Comparison of ENCODE assay signal across 10 cellular contexts in genomic region chr4:150402968-150403367, GRCh38.
A peak's percentile ranks its signal among the peaks of the same experiment; 100 is the strongest.
DNase-seq lines count a peak whose midpoint lies in the region; ATAC-seq, FAIRE-seq and TF ChIP-seq lines count a peak whose summit lies in the region.
"Had no signal": no experiment of that assay in that cellular context is flagged by ENCODE, and none has a peak within 500 bp of the region (broad histone marks: within the 10 kb centered on the region; RNA-seq: fewer than 3 reads in every experiment).

No MANE protein-coding gene starts in this region.

- H3F3A ChIP-seq in smooth muscle cell (ENCODE audit: low read depth) = no peaks in the 10 kb centered on the region

- CTCF ChIA-PET in activated CD4-positive, alpha-beta T cell treated with anti-CD3 and anti-CD28 coated beads, Interleukin-2, amount 10 ng/mL, durations not matched to agents 7 days and 5 days (lab: Charles Lee) = no interaction called here

- WGBS in prostate gland = 58% methylated on average over 5 of the region's 5 CpGs
- WGBS in smooth muscle cell (ENCODE audit: low lambda C conversion rate) = 73% methylated on average over 5 of the region's 5 CpGs

- H3K4me3 ChIP-seq in prostate gland (no peak overlapping the region), smooth muscle cell (no peak overlapping the region)

- H3K9me3 ChIP-seq in prostate gland (no peaks in the 10 kb centered on the region), smooth muscle cell (replicated peaks; ENCODE audit: low read depth) (no peaks in the 10 kb centered on the region)
- H3K9me3 ChIP-seq: neutrophil had no signal

- H3K27ac Mint-ChIP-seq in activated CD4-positive, alpha-beta T cell treated with anti-CD3 and anti-CD28 coated beads, Interleukin-2, amount 10 ng/mL, durations not matched to agents 7 days and 5 days = no peak overlapping the region

- H3K4me1 Mint-ChIP-seq in activated CD4-positive, alpha-beta T cell treated with anti-CD3 and anti-CD28 coated beads, Interleukin-2, amount 10 ng/mL, durations not matched to agents 7 days and 5 days = no peaks in the 10 kb centered on the region

- intact Hi-C loops in left cardiac atrium (cut with DNase I) (no loop called here), prostate gland (cut with DNase I) (no loop called here)

- no peak overlapping the region for H3K27ac ChIP-seq in prostate gland
- no peak overlapping the region for H3K27ac ChIP-seq in smooth muscle cell (ENCODE audit: low read depth)
- H3K27ac ChIP-seq: neutrophil had no signal

- H3K9me3 Mint-ChIP-seq in activated CD4-positive, alpha-beta T cell treated with anti-CD3 and anti-CD28 coated beads, Interleukin-2, amount 10 ng/mL, durations not matched to agents 7 days and 5 days = no peaks in the 10 kb centered on the region

- TF ChIP-seq POLR2A in H54 (IDR thresholded peaks at IDR 0.05; ENCODE audit: low read depth, low read length) = no peak
- TF ChIP-seq POLR2A in prostate gland (IDR thresholded peaks at IDR 0.05) = no peak

- TF ChIP-seq CTCF in prostate gland (IDR thresholded peaks at IDR 0.05) (no peak), smooth muscle cell (IDR thresholded peaks at IDR 0.05; ENCODE audit: borderline replicate concordance, insufficient read depth, poor library complexity, severe bottlenecking) (no peak)

- H3K4me3 Mint-ChIP-seq in activated CD4-positive, alpha-beta T cell treated with anti-CD3 and anti-CD28 coated beads, Interleukin-2, amount 10 ng/mL, durations not matched to agents 7 days and 5 days = no peak overlapping the region

- H4K20me1 ChIP-seq in smooth muscle cell (ENCODE audit: low read depth) = no peaks in the 10 kb centered on the region

- peak; percentile 13 for DNase-seq in activated CD4-positive, alpha-beta T cell treated with anti-CD3 and anti-CD28 coated beads, Interleukin-2, amount 10 ng/mL, durations not matched to agents 7 days and 5 days
- no peak for DNase-seq in activated CD4-positive, alpha-beta T cell treated with anti-CD3 and anti-CD28 coated beads for 1 hour
- DNase-seq in NCI-H510A (lab: John Stamatoyannopoulos, UW) (peak; percentile 6), left cardiac atrium (peak; percentile 29), H54 (ENCODE audit: insufficient read length, low spot score) (no peak), prostate gland (ENCODE audit: low spot score) (no peak), smooth muscle cell (lab: John Stamatoyannopoulos, UW; ENCODE audit: unreplicated experiment) (no peak)

- H3K36me3 Mint-ChIP-seq in activated CD4-positive, alpha-beta T cell treated with anti-CD3 and anti-CD28 coated beads, Interleukin-2, amount 10 ng/mL, durations not matched to agents 7 days and 5 days (ENCODE audit: low read depth) = peaks cover 6% of the 10 kb centered on the region

- H3K27me3 Mint-ChIP-seq in activated CD4-positive, alpha-beta T cell treated with anti-CD3 and anti-CD28 coated beads, Interleukin-2, amount 10 ng/mL, durations not matched to agents 7 days and 5 days = no peaks in the 10 kb centered on the region

- no peak overlapping the region for H3K9ac ChIP-seq in smooth muscle cell (ENCODE audit: low read depth)

- peak; percentile 86 for ATAC-seq in HG02981 (IDR thresholded peaks at IDR 0.05; ENCODE audit: unreplicated experiment)
- ATAC-seq in left cardiac atrium = peak; percentile 50 to 63

- H3K4me2 ChIP-seq in smooth muscle cell = no peak overlapping the region

- H2AFZ ChIP-seq in smooth muscle cell (ENCODE audit: low read depth) = no peak overlapping the region

- H3K36me3 ChIP-seq in prostate gland = no peaks in the 10 kb centered on the region
- no peaks in the 10 kb centered on the region for H3K36me3 ChIP-seq in smooth muscle cell (ENCODE audit: low read depth)
- H3K36me3 ChIP-seq: neutrophil had no signal

- no peaks in the 10 kb centered on the region for H3K4me1 ChIP-seq in prostate gland (replicated peaks)
- H3K4me1 ChIP-seq in smooth muscle cell (ENCODE audit: low read depth) = no peaks in the 10 kb centered on the region

- H3K27me3 ChIP-seq in prostate gland (replicated peaks; ENCODE audit: insufficient read depth) = no peaks in the 10 kb centered on the region
- H3K27me3 ChIP-seq in smooth muscle cell (ENCODE audit: low read depth) = no peaks in the 10 kb centered on the region
- H3K27me3 ChIP-seq: neutrophil had no signal

- no peaks in the 10 kb centered on the region for H3K79me2 ChIP-seq in smooth muscle cell (ENCODE audit: low read depth)

- POLR2A ChIA-PET in activated CD4-positive, alpha-beta T cell treated with anti-CD3 and anti-CD28 coated beads, Interleukin-2, amount 10 ng/mL, durations not matched to agents 7 days and 5 days (lab: Charles Lee) = no interaction called here

- no peak for FAIRE-seq in H54 (lab: Jason Lieb, UNC)
- FAIRE-seq: astrocyte had no signal

Comparison
In these comparisons a context has a peak if more than half of its experiments do, and no peak if none do; other contexts are left out.
1. DNase-seq: peak in activated CD4-positive, alpha-beta T cell treated with anti-CD3 and anti-CD28 coated beads, Interleukin-2, amount 10 ng/mL, durations not matched to agents 7 days and 5 days (single experiment), NCI-H510A (single experiment) and left cardiac atrium (single experiment); none in activated CD4-positive, alpha-beta T cell treated with anti-CD3 and anti-CD28 coated beads for 1 hour (single experiment), H54 (single experiment), prostate gland (single experiment) and smooth muscle cell (single experiment).